Comparison of ENCODE assay signal across 32 cellular contexts in the genomic region with DNA sequence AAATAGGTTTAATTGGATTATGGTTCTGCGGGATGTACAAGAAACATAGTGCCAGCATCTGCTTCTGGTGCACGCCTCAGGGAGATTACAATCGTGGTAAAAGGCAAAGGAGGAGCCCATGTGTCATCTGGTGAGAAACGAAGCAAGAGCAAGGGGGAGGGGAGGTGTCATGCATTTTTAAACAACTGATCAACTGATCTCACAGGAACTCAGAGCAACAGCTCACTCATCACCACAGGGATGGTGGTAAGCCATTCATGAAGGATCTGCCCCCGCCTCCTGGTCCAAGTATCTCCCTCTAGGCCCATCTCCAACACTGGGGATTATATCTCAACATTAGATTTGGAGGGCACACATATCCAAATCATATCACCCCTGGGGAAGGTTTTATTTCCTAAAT. TPM values are rescaled to one million over a fixed set of nuclear protein-coding genes. Genes with fewer than 3 reads are reported as not detected.
A peak's percentile ranks its signal among the peaks of the same experiment; 100 is the strongest.
DNase-seq lines count a peak whose midpoint lies in the region; ATAC-seq and TF ChIP-seq lines count a peak whose summit lies in the region.
"Had no signal": no experiment of that assay in that cellular context is flagged by ENCODE, and none has a peak within 500 bp of the region (broad histone marks: within the 10 kb centered on the region; RNA-seq: fewer than 3 reads in every experiment).

No MANE protein-coding gene starts in this region.

- no peaks in the 10 kb centered on the region for H3K27me3 Mint-ChIP-seq in WTC11 (ENCODE audit: low read depth)
- peaks cover 11% of the 10 kb centered on the region for H3K27me3 Mint-ChIP-seq in activated T-helper 1 cell treated with anti-CD3 and anti-CD28 coated beads, Interleukin-12 subunit alpha, Interleukin-12 subunit beta, Interleukin-2, Interleukin-4 antibody, amounts not matched to agents 30 ng/mL and 10 ng/mL and 1 ng/mL, durations not matched to agents 14 hours and 24 hours and 36 hours (ENCODE audit: insufficient read depth)
- H3K27me3 Mint-ChIP-seq in chondrocyte (ENCODE audit: low read depth) = peaks cover 3% of the 10 kb centered on the region
- H3K27me3 Mint-ChIP-seq: activated T-helper 17 cell treated with anti-CD3 and anti-CD28 coated beads, Interleukin-2, amount 50 U/mL, for 72 hours; natural killer cell treated with Interleukin-12 subunit alpha and Interleukin-12 subunit beta and Interleukin-15 and Interleukin-18, amount 100 ng/mL, for 72 hours had no signal

- H3K27ac ChIP-seq in iPS DF 6.9 (ENCODE audit: low read length) (no peak overlapping the region), brain microvascular endothelial cell (no peak overlapping the region)
- H3K27ac ChIP-seq: lower lobe of right lung, transverse colon had no signal

- in situ Hi-C loops in brain microvascular endothelial cell (cut with HindIII; ENCODE audit: low pct_ligation_motif_present, low sequenced_read_pairs) = no loop called here

- intact Hi-C loops in activated T-helper 1 cell treated with anti-CD3 and anti-CD28 coated beads, Interleukin-12 subunit alpha, Interleukin-12 subunit beta, Interleukin-2, Interleukin-4 antibody, amounts not matched to agents 30 ng/mL and 10 ng/mL and 1 ng/mL, durations not matched to agents 14 hours and 24 hours and 36 hours (cut with micrococcal nuclease) = no loop called here

- H3K36me3 Mint-ChIP-seq in WTC11 = no peaks in the 10 kb centered on the region
- H3K36me3 Mint-ChIP-seq in activated T-helper 1 cell treated with anti-CD3 and anti-CD28 coated beads, Interleukin-12 subunit alpha, Interleukin-12 subunit beta, Interleukin-2, Interleukin-4 antibody, amounts not matched to agents 30 ng/mL and 10 ng/mL and 1 ng/mL, durations not matched to agents 14 hours and 24 hours and 36 hours (ENCODE audit: low read depth) = no peaks in the 10 kb centered on the region
- peaks cover 2% of the 10 kb centered on the region for H3K36me3 Mint-ChIP-seq in chondrocyte (ENCODE audit: low read depth)
- H3K36me3 Mint-ChIP-seq: activated naive CD4-positive, alpha-beta T cell treated with anti-CD3 and anti-CD28 coated beads, Interleukin-2, amount 50 U/mL, for 72 hours; natural killer cell treated with Interleukin-12 subunit alpha and Interleukin-12 subunit beta and Interleukin-15 and Interleukin-18, amount 100 ng/mL, for 72 hours had no signal

- peaks cover 1% of the 10 kb centered on the region for H3K4me1 ChIP-seq in iPS DF 6.9 (ENCODE audit: control insufficient read depth, insufficient read depth, low read length)
- H3K4me1 ChIP-seq: lower lobe of right lung, transverse colon had no signal

- H3K9me3 ChIP-seq in iPS DF 6.9 (ENCODE audit: control insufficient read depth, insufficient read depth, low read length) = no peaks in the 10 kb centered on the region
- H3K9me3 ChIP-seq: lower lobe of right lung, mucosa of descending colon, transverse colon had no signal

- H3K4me3 Mint-ChIP-seq in WTC11 (no peak overlapping the region), chondrocyte (ENCODE audit: unreplicated experiment) (no peak overlapping the region)
- H3K4me3 Mint-ChIP-seq in activated T-helper 1 cell treated with anti-CD3 and anti-CD28 coated beads, Interleukin-12 subunit alpha, Interleukin-12 subunit beta, Interleukin-2, Interleukin-4 antibody, amounts not matched to agents 30 ng/mL and 10 ng/mL and 1 ng/mL, durations not matched to agents 14 hours and 24 hours and 36 hours = no peak overlapping the region
- H3K4me3 Mint-ChIP-seq: activated CD8-positive, alpha-beta T cell treated with anti-CD3 and anti-CD28 coated beads, Interleukin-2, amount 10 ng/mL, durations not matched to agents 7 days and 5 days; activated T-helper 17 cell treated with anti-CD3 and anti-CD28 coated beads, Interleukin-2, amount 50 U/mL, for 72 hours; CD4-positive, alpha-beta T cell; natural killer cell treated with Interleukin-12 subunit alpha and Interleukin-12 subunit beta and Interleukin-15 and Interleukin-18, amount 100 ng/mL, for 72 hours; T-helper 1 cell treated with Interleukin-12 subunit alpha and Interleukin-12 subunit beta and Interleukin-4 antibody, amounts not matched to agents 30 μg/mL and 1 μg/mL, for 36 hours had no signal

- no peaks in the 10 kb centered on the region for H3K27me3 ChIP-seq in iPS DF 6.9 (ENCODE audit: control insufficient read depth, insufficient read depth, low read length)
- H3K27me3 ChIP-seq in brain microvascular endothelial cell (replicated peaks) = no peaks in the 10 kb centered on the region
- H3K27me3 ChIP-seq: transverse colon had no signal

- peak; percentile 12 for DNase-seq in EH (ENCODE audit: low read depth)
- DNase-seq in Jurkat, Clone E6-1 (ENCODE audit: low read depth, low spot score) = peak; percentile 1
- DNase-seq in WTC11 (ENCODE audit: low spot score) = no peak
- peak; percentile 4 for DNase-seq in iPS DF 6.9 (ENCODE audit: low read depth, low spot score)
- DNase-seq in activated T-helper 1 cell treated with anti-CD3 and anti-CD28 coated beads, Interleukin-12 subunit alpha, Interleukin-12 subunit beta, Interleukin-2, Interleukin-4 antibody, amounts not matched to agents 30 ng/mL and 10 ng/mL and 1 ng/mL, durations not matched to agents 14 hours and 24 hours and 36 hours (ENCODE audit: low spot score) = no peak
- DNase-seq in brain microvascular endothelial cell = no peak
- DNase-seq in chondrocyte (ENCODE audit: low spot score) = no peak
- DNase-seq: activated CD4-positive, CD25-positive, alpha-beta regulatory T cell treated with anti-CD3 and anti-CD28 coated beads, Interleukin-2, amount 50 U/mL, for 72 hours; activated CD8-positive, alpha-beta T cell treated with anti-CD3 and anti-CD28 coated beads, Interleukin-2, amount 10 ng/mL, durations not matched to agents 7 days and 5 days; AML-193; CD4-positive, alpha-beta T cell; effector memory CD4-positive, alpha-beta T cell; erythroblast; H7; head of caudate nucleus; lower lobe of right lung; mucosa of descending colon; NCI-H1048; NCI-H1694; NCI-H510A; PC-3; stimulated activated CD4-positive, alpha-beta T cell treated with anti-CD3 and anti-CD28 coated beads, Interleukin-4, amount 100 ng/mL, for 24 hours; transverse colon had no signal

- TF ChIP-seq CTCF in WTC11 (IDR thresholded peaks at IDR 0.05) = no peak
- TF ChIP-seq CTCF in brain microvascular endothelial cell (IDR thresholded peaks at IDR 0.05; ENCODE audit: low read depth, low read length, missing control alignments) = no peak
- TF ChIP-seq CTCF in chondrocyte (IDR thresholded peaks at IDR 0.05) = no peak

- no peaks in the 10 kb centered on the region for H3K9me3 Mint-ChIP-seq in WTC11
- no peaks in the 10 kb centered on the region for H3K9me3 Mint-ChIP-seq in activated T-helper 1 cell treated with anti-CD3 and anti-CD28 coated beads, Interleukin-12 subunit alpha, Interleukin-12 subunit beta, Interleukin-2, Interleukin-4 antibody, amounts not matched to agents 30 ng/mL and 10 ng/mL and 1 ng/mL, durations not matched to agents 14 hours and 24 hours and 36 hours
- peaks cover 4% of the 10 kb centered on the region for H3K9me3 Mint-ChIP-seq in chondrocyte (ENCODE audit: low read depth)
- H3K9me3 Mint-ChIP-seq: activated naive CD4-positive, alpha-beta T cell treated with anti-CD3 and anti-CD28 coated beads, Interleukin-2, amount 50 U/mL, for 72 hours; activated T-helper 17 cell treated with anti-CD3 and anti-CD28 coated beads, Interleukin-2, amount 50 U/mL, for 72 hours; natural killer cell treated with Interleukin-12 subunit alpha and Interleukin-12 subunit beta and Interleukin-15 and Interleukin-18, amount 100 ng/mL, for 72 hours; T-helper 1 cell treated with Interleukin-12 subunit alpha and Interleukin-12 subunit beta and Interleukin-4 antibody, amounts not matched to agents 30 μg/mL and 1 μg/mL, for 36 hours had no signal

- H3K4me1 Mint-ChIP-seq in WTC11 (peaks cover 38% of the 10 kb centered on the region), chondrocyte (ENCODE audit: low read depth) (no peaks in the 10 kb centered on the region)
- no peaks in the 10 kb centered on the region for H3K4me1 Mint-ChIP-seq in activated T-helper 1 cell treated with anti-CD3 and anti-CD28 coated beads, Interleukin-12 subunit alpha, Interleukin-12 subunit beta, Interleukin-2, Interleukin-4 antibody, amounts not matched to agents 30 ng/mL and 10 ng/mL and 1 ng/mL, durations not matched to agents 14 hours and 24 hours and 36 hours (ENCODE audit: low read depth)
- H3K4me1 Mint-ChIP-seq: activated T-helper 17 cell treated with anti-CD3 and anti-CD28 coated beads, Interleukin-2, amount 50 U/mL, for 72 hours had no signal

- no peak overlapping the region for H3K4me3 ChIP-seq in Jurkat, Clone E6-1 (ENCODE audit: low read length)
- H3K4me3 ChIP-seq in iPS DF 6.9 (ENCODE audit: low read length) (no peak overlapping the region), brain microvascular endothelial cell (ENCODE audit: low read depth, low read length) (no peak overlapping the region)
- H3K4me3 ChIP-seq: GM12878, lower lobe of right lung, mucosa of descending colon, transverse colon had no signal

- peak; percentile 79 for ATAC-seq in WTC11
- ATAC-seq in HG03196 (IDR thresholded peaks at IDR 0.05; ENCODE audit: unreplicated experiment) = no peak
- ATAC-seq: activated CD8-positive, alpha-beta T cell treated with anti-CD3 and anti-CD28 coated beads, Interleukin-2, amount 10 ng/mL, durations not matched to agents 7 days and 5 days; activated naive CD4-positive, alpha-beta T cell treated with anti-CD3 and anti-CD28 coated beads, Interleukin-2, amount 50 U/mL, for 72 hours; activated T-helper 17 cell treated with anti-CD3 and anti-CD28 coated beads, Interleukin-2, amount 50 U/mL, for 72 hours; GM12878; lower lobe of right lung; mucosa of descending colon; natural killer cell treated with Interleukin-12 subunit alpha and Interleukin-12 subunit beta and Interleukin-15 and Interleukin-18, amount 100 ng/mL, for 72 hours; PC-3; Right ventricle myocardium inferior; SK-N-SH treated with all-trans-retinoic acid at 6 μM for 48 hours had no signal

- H3K36me3 ChIP-seq in iPS DF 6.9 (ENCODE audit: control insufficient read depth, insufficient read depth, low read length) (no peaks in the 10 kb centered on the region), brain microvascular endothelial cell (replicated peaks) (no peaks in the 10 kb centered on the region)
- H3K36me3 ChIP-seq: lower lobe of right lung, transverse colon had no signal

- no CpG with 5 or more reads among the region's 5 CpGs for WGBS in iPS DF 6.9 (ENCODE audit: insufficient coverage, insufficient read length)

- CTCF ChIA-PET in WTC11 (lab: Charles Lee) = interaction anchor here (0.6 kb wide), 1 partner anchor 62 kb away, joined by 3 read pairs; no protein-coding TSS in a partner anchor

- no peak overlapping the region for H3K27ac Mint-ChIP-seq in WTC11
- no peak overlapping the region for H3K27ac Mint-ChIP-seq in activated T-helper 1 cell treated with anti-CD3 and anti-CD28 coated beads, Interleukin-12 subunit alpha, Interleukin-12 subunit beta, Interleukin-2, Interleukin-4 antibody, amounts not matched to agents 30 ng/mL and 10 ng/mL and 1 ng/mL, durations not matched to agents 14 hours and 24 hours and 36 hours
- no peak overlapping the region for H3K27ac Mint-ChIP-seq in chondrocyte (ENCODE audit: unreplicated experiment)
- H3K27ac Mint-ChIP-seq: activated CD8-positive, alpha-beta T cell treated with anti-CD3 and anti-CD28 coated beads, Interleukin-2, amount 10 ng/mL, durations not matched to agents 7 days and 5 days; activated naive CD4-positive, alpha-beta T cell treated with anti-CD3 and anti-CD28 coated beads, Interleukin-2, amount 50 U/mL, for 72 hours; activated T-helper 17 cell treated with anti-CD3 and anti-CD28 coated beads, Interleukin-2, amount 50 U/mL, for 72 hours; CD4-positive, alpha-beta T cell; natural killer cell treated with Interleukin-12 subunit alpha and Interleukin-12 subunit beta and Interleukin-15 and Interleukin-18, amount 100 ng/mL, for 72 hours; T-helper 1 cell treated with Interleukin-12 subunit alpha and Interleukin-12 subunit beta and Interleukin-4 antibody, amounts not matched to agents 30 μg/mL and 1 μg/mL, for 36 hours had no signal

- POLR2A ChIA-PET in WTC11 (lab: Charles Lee) = no interaction called here

RNA-seq across cellular contexts. Expression of a gene that starts 42.1 kb away (rescaled TPM):
- not detected for polyA plus RNA-seq in Jurkat, Clone E6-1 (2012; ENCODE audit: insufficient read depth, insufficient read length)
- total RNA-seq in WTC11 (2021) (0.11 to 0.15 TPM (median 0.11 TPM) in 3 replicates), chondrocyte (1.1 TPM in 1 of 3 replicates, not detected in the others)
- total RNA-seq in activated T-helper 1 cell treated with anti-CD3 and anti-CD28 coated beads, Interleukin-12 subunit alpha, Interleukin-12 subunit beta, Interleukin-2, Interleukin-4 antibody, amounts not matched to agents 30 ng/mL and 10 ng/mL and 1 ng/mL, durations not matched to agents 14 hours and 24 hours and 36 hours = not detected in 2 replicates
- total RNA-seq: A673; activated naive CD4-positive, alpha-beta T cell treated with anti-CD3 and anti-CD28 coated beads, Interleukin-2, amount 50 U/mL, for 72 hours; activated T-helper 17 cell treated with anti-CD3 and anti-CD28 coated beads, Interleukin-2, amount 50 U/mL, for 72 hours; CD4-positive, alpha-beta T cell; H7; natural killer cell treated with Interleukin-12 subunit alpha and Interleukin-12 subunit beta and Interleukin-15 and Interleukin-18, amount 100 ng/mL, for 72 hours; PC-3 had no signal
- polyA plus RNA-seq: GM12878 had no signal

Comparison
In these comparisons a context has a peak if more than half of its experiments do, and no peak if none do; other contexts are left out.
1. DNase-seq: peak in EH (single experiment), Jurkat, Clone E6-1 (single experiment) and iPS DF 6.9 (single experiment); none in WTC11 (single experiment), activated T-helper 1 cell treated with anti-CD3 and anti-CD28 coated beads, Interleukin-12 subunit alpha, Interleukin-12 subunit beta, Interleukin-2, Interleukin-4 antibody, amounts not matched to agents 30 ng/mL and 10 ng/mL and 1 ng/mL, durations not matched to agents 14 hours and 24 hours and 36 hours (single experiment), brain microvascular endothelial cell (single experiment) and chondrocyte (single experiment).